ENCODE assay signal across 28 cellular contexts in the genomic region with DNA sequence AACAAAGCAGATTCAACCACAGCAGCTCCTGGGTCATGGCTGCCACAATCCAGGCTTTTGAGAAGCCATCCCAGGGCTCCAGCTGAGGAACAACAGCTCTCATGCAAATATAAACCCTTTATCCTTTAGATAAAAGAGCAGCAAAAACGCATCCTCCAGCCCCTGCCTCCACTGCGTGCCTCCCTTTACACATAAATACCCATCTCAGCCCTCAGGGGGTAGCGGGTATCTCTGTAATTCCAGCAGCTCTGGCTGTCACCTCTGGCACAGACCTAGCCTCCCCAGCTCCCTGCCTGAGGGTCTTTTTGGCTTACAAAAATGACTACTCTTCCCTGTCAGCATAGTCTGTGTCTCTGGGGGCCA. TPM values are rescaled to one million over a fixed set of nuclear protein-coding genes. Genes with fewer than 3 reads are reported as not detected.
DNase-seq lines count a peak whose midpoint lies in the region; ATAC-seq and TF ChIP-seq lines count a peak whose summit lies in the region.
"Had no signal": no experiment of that assay in that cellular context is flagged by ENCODE, and none has a peak within 500 bp of the region (broad histone marks: within the 10 kb centered on the region; RNA-seq: fewer than 3 reads in every experiment).

No MANE protein-coding gene starts in this region.

- H2BK120ac ChIP-seq in neuronal stem cell (ENCODE audit: low read depth, low read length) = no peak overlapping the region

- intact Hi-C loops in dorsolateral prefrontal cortex (cut with DNase I) = no loop called here

- H2BK5ac ChIP-seq in neuronal stem cell (ENCODE audit: low read length) = no peak overlapping the region

- H2BK12ac ChIP-seq in neuronal stem cell (ENCODE audit: low read length) = no peak overlapping the region

- peaks cover 3% of the 10 kb centered on the region; the same call in 1 of the 3 replicates for H3K9me3 Mint-ChIP-seq in GM23338
- H3K9me3 Mint-ChIP-seq in endodermal cell = no peaks in the 10 kb centered on the region
- H3K9me3 Mint-ChIP-seq in HFFc6 = no peaks in the 10 kb centered on the region
- H3K9me3 Mint-ChIP-seq: CD4-positive, alpha-beta memory T cell had no signal

- H3K4me1 ChIP-seq in GM23338 (ENCODE audit: insufficient read depth) (peaks cover 18% of the 10 kb centered on the region), NT2/D1 (ENCODE audit: insufficient read depth, insufficient read length) (peaks cover 10% of the 10 kb centered on the region), endodermal cell (ENCODE audit: control insufficient read depth, insufficient read depth, low read length) (peaks cover 7% of the 10 kb centered on the region), neuronal stem cell (ENCODE audit: control insufficient read depth in 2 of 2, insufficient read depth in 1 of 2, low read depth in 1 of 2, low read length in 2 of 2) (peaks cover 16 to 18% of the 10 kb centered on the region in 2 donors)
- H3K4me1 ChIP-seq: Caco-2, SJCRH30 had no signal

- no peak overlapping the region for H3K4ac ChIP-seq in neuronal stem cell (ENCODE audit: low read length)

- H3K27ac ChIP-seq in GM23338 (ENCODE audit: low read depth) (no peak overlapping the region), endodermal cell (ENCODE audit: low read depth, low read length) (peak overlapping the region; percentile 50), neuronal stem cell (replicated peaks; ENCODE audit: low read length) (no peak overlapping the region), dorsolateral prefrontal cortex (no peak overlapping the region)
- H3K27ac ChIP-seq: PC-9, SJCRH30 had no signal

- H3K27me3 ChIP-seq in GM23338 (ENCODE audit: insufficient read depth) (no peaks in the 10 kb centered on the region), NT2/D1 (ENCODE audit: insufficient read depth, insufficient read length) (no peaks in the 10 kb centered on the region), endodermal cell (ENCODE audit: control insufficient read depth, insufficient read depth, low read length, poor library complexity, severe bottlenecking) (no peaks in the 10 kb centered on the region), neuronal stem cell (ENCODE audit: control insufficient read depth in 3 of 3, insufficient read depth in 3 of 3, low read depth in 1 of 3, low read length in 3 of 3) (peaks cover 0 to 25% (median 0%) of the 10 kb centered on the region in 3 experiments), dorsolateral prefrontal cortex (peaks cover 0 to 7% (median 0%) of the 10 kb centered on the region in 45 donors)
- H3K27me3 ChIP-seq: SJCRH30 had no signal

- 27 to 32% methylated on average over 3 of the region's 3 CpGs for WGBS in endodermal cell (ENCODE audit: insufficient coverage in 1 of 2, insufficient read length in 1 of 2), 2 experiments
- WGBS in neuronal stem cell (ENCODE audit: extremely low coverage in 2 of 2, insufficient read length in 2 of 2, insufficient replicate concordance in 1 of 2), 2 donors = no CpG with 5 or more reads among the region's 3 CpGs

- H3K36me3 Mint-ChIP-seq in GM23338 (ENCODE audit: low read depth) (no peaks in the 10 kb centered on the region; the same call in 2 of the 3 replicates), endodermal cell (ENCODE audit: low read depth) (no peaks in the 10 kb centered on the region), HFFc6 (ENCODE audit: low read depth) (no peaks in the 10 kb centered on the region)
- H3K36me3 Mint-ChIP-seq: CD4-positive, alpha-beta memory T cell had no signal

- peaks cover 27% of the 10 kb centered on the region for H3K4me1 Mint-ChIP-seq in GM23338
- peaks cover 18% of the 10 kb centered on the region for H3K4me1 Mint-ChIP-seq in endodermal cell
- H3K4me1 Mint-ChIP-seq in HFFc6 (ENCODE audit: low read depth) = no peaks in the 10 kb centered on the region
- H3K4me1 Mint-ChIP-seq: CD4-positive, alpha-beta memory T cell had no signal

- DNase-seq in GM23338 (ENCODE audit: low spot score) (peak; percentile 45), NT2/D1 (ENCODE audit: low read depth, low spot score) (peak; percentile 82), endodermal cell (peak; percentile 78), neuronal stem cell (ENCODE audit: low spot score) (no peak), DMS153 (lab: John Stamatoyannopoulos, UW) (no peak), dorsolateral prefrontal cortex (no peak), HFFc6 (no peak)
- DNase-seq in stimulated activated CD4-positive, alpha-beta T cell treated with anti-CD3 and anti-CD28 coated beads, Interleukin-4, amount 100 ng/mL, for 4 hours = no peak
- DNase-seq: C1 segment of cervical spinal cord; Caco-2; CD4-positive, alpha-beta memory T cell; HCEC 1CT; Kasumi-1; MV-4-11; NCI-H1105 treated with DMSO at 0.1 percent for 48 hours; NCI-H146; NCI-H1930; NCI-H2107; NCI-H774; NK-92 treated with Interleukin-12 subunit alpha and Interleukin-12 subunit beta, amount 100 ng/mL, for 24 hours; PC-9; SJCRH30 had no signal

- H3K4me3 ChIP-seq in GM23338 (no peak overlapping the region), NT2/D1 (ENCODE audit: insufficient read length, low read depth) (no peak overlapping the region), endodermal cell (ENCODE audit: low read length) (no peak overlapping the region), neuronal stem cell (ENCODE audit: low read length in 2 of 2) (no peak overlapping the region), dorsolateral prefrontal cortex (no peak overlapping the region)
- H3K4me3 ChIP-seq: K562, PC-9, SJCRH30 had no signal

- no peak for TF ChIP-seq CTCF in GM23338 (conservative IDR thresholded peaks at IDR 0.05; ENCODE audit: low read depth in 2 of 2)
- TF ChIP-seq CTCF in endodermal cell (conservative IDR thresholded peaks at IDR 0.05) = peak; percentile 15
- TF ChIP-seq CTCF in dorsolateral prefrontal cortex (IDR thresholded peaks at IDR 0.05 in 54 of 56, conservative IDR thresholded peaks at IDR 0.05 in 2 of 56; ENCODE audit: low read depth in 1 of 56, partially characterized antibody in 56 of 56) = no peak
- TF ChIP-seq CTCF in HFFc6 (IDR thresholded peaks at IDR 0.05) = no peak

- ATAC-seq in GM23338 = peak; percentile 63
- ATAC-seq: HepG2, K562, Right ventricle myocardium inferior had no signal

- no peak overlapping the region for H2AK5ac ChIP-seq in neuronal stem cell (ENCODE audit: low read depth, low read length)

- no peak overlapping the region for H4K91ac ChIP-seq in neuronal stem cell (ENCODE audit: low read depth, low read length, poor library complexity)

- H2BK15ac ChIP-seq in neuronal stem cell (ENCODE audit: low read length) = no peak overlapping the region

- H3K4me3 Mint-ChIP-seq in GM23338 (no peak overlapping the region), endodermal cell (no peak overlapping the region), HFFc6 (no peak overlapping the region)
- H3K4me3 Mint-ChIP-seq: CD4-positive, alpha-beta memory T cell had no signal

- peak overlapping the region; percentile 31 for H3K18ac ChIP-seq in neuronal stem cell (ENCODE audit: low read length)

- H3K4me2 ChIP-seq in GM23338 (peak overlapping the region; percentile 62), neuronal stem cell (ENCODE audit: insufficient read depth, low read length, poor library complexity, severe bottlenecking) (no peak overlapping the region)
- H3K4me2 ChIP-seq: PC-9 had no signal

- no peaks in the 10 kb centered on the region for H3K36me3 ChIP-seq in GM23338 (ENCODE audit: insufficient read depth)
- no peaks in the 10 kb centered on the region for H3K36me3 ChIP-seq in NT2/D1 (ENCODE audit: insufficient read depth, insufficient read length, low read length)
- no peaks in the 10 kb centered on the region for H3K36me3 ChIP-seq in endodermal cell (ENCODE audit: control insufficient read depth, insufficient read depth, low read length)
- H3K36me3 ChIP-seq in neuronal stem cell (replicated peaks in 1 of 2; ENCODE audit: control insufficient read depth in 2 of 2, insufficient read depth in 2 of 2, low read length in 2 of 2) = no peaks in the 10 kb centered on the region
- H3K36me3 ChIP-seq: SJCRH30 had no signal

- H3K9me3 ChIP-seq in NT2/D1 (ENCODE audit: insufficient read depth, low read length) (peaks cover 10% of the 10 kb centered on the region; the same call in 1 of the 2 replicates), endodermal cell (ENCODE audit: control insufficient read depth, low read length) (no peaks in the 10 kb centered on the region), neuronal stem cell (replicated peaks in 1 of 2; ENCODE audit: control insufficient read depth in 2 of 2, insufficient read depth in 1 of 2, low read depth in 1 of 2, low read length in 2 of 2) (peaks cover 0 to 4% of the 10 kb centered on the region in 2 donors)
- H3K9me3 ChIP-seq: Caco-2, SJCRH30 had no signal

- H3K14ac ChIP-seq in neuronal stem cell (ENCODE audit: low read length) = no peak overlapping the region

- peaks cover under 1% of the 10 kb centered on the region for H3K79me1 ChIP-seq in neuronal stem cell (ENCODE audit: low read depth, low read length)

- H3K27me3 Mint-ChIP-seq in GM23338 (ENCODE audit: insufficient read depth, low read depth, poor library complexity) = peaks cover 13% of the 10 kb centered on the region
- peaks cover 28% of the 10 kb centered on the region for H3K27me3 Mint-ChIP-seq in endodermal cell (ENCODE audit: insufficient read depth)
- peaks cover 51% of the 10 kb centered on the region for H3K27me3 Mint-ChIP-seq in HFFc6 (ENCODE audit: insufficient read depth)

- H3F3A ChIP-seq in GM23338 (replicated peaks; ENCODE audit: low read depth) = 0 out of 2 replicates have a peak, but pooled peaks cover 4% of the 10 kb centered on the region

- H4K20me1 ChIP-seq in GM23338 (replicated peaks; ENCODE audit: insufficient read depth) = no peaks in the 10 kb centered on the region

- H3K23ac ChIP-seq in neuronal stem cell (ENCODE audit: low read depth, low read length, poor library complexity) = no peak overlapping the region

- H3K27ac Mint-ChIP-seq in GM23338 = no peak overlapping the region
- no peak overlapping the region for H3K27ac Mint-ChIP-seq in endodermal cell
- no peak overlapping the region for H3K27ac Mint-ChIP-seq in HFFc6
- H3K27ac Mint-ChIP-seq: CD4-positive, alpha-beta memory T cell had no signal

- H2AFZ ChIP-seq in GM23338 (peak overlapping the region; percentile 84), neuronal stem cell (ENCODE audit: low read length) (no peak overlapping the region)
- H2AFZ ChIP-seq: PC-9 had no signal

- H3K9ac ChIP-seq in NT2/D1 (ENCODE audit: insufficient read length, low read depth) (no peak overlapping the region), endodermal cell (ENCODE audit: extremely low read depth, low read length, poor library complexity, severe bottlenecking) (no peak overlapping the region), neuronal stem cell (ENCODE audit: low read depth, low read length, poor library complexity) (no peak overlapping the region)

- H3K9me2 ChIP-seq in GM23338 (ENCODE audit: insufficient read depth) = no peaks in the 10 kb centered on the region

- H3K79me2 ChIP-seq in GM23338 (replicated peaks; ENCODE audit: insufficient read depth) = no peaks in the 10 kb centered on the region

- no peak overlapping the region for H4K8ac ChIP-seq in neuronal stem cell (ENCODE audit: low read depth, low read length)

RNA-seq across cellular contexts. Expression of a gene that starts 21.6 kb away (rescaled TPM):
- not detected in 2 replicates for total RNA-seq in GM23338 (2014; rRNA removed; shearing (Covaris generic))
- polyA plus RNA-seq in GM23338 (2016; fragmentation: Nextera tagmentation; extraction: Ambion mirVana) = 0.19 and 0.40 TPM in 2 replicates
- total RNA-seq in endodermal cell (under 1 TPM in 1 of 2 donors, not detected in 1; 0.46 TPM), dorsolateral prefrontal cortex (1 to 10 TPM in 117 of 120 experiments, under 1 TPM in 3; 0.53 to 6.6 (median 3.0) TPM)
- polyA plus RNA-seq in endodermal cell (2013, experiment 1 of 2) = 2.6 TPM
- 2.6 TPM for polyA plus RNA-seq in endodermal cell (2013, experiment 2 of 2)
- 9.9 TPM for polyA plus RNA-seq in neuronal stem cell (2013, experiment 1 of 2)
- 9.4 TPM for polyA plus RNA-seq in neuronal stem cell (2013, experiment 2 of 2)
- total RNA-seq in HFFc6 (2021; fragmentation: NEBNext Ultra II Directional; extraction: Animal tissue kit (Norgen Biotek cat#: 25700)) = not detected
- total RNA-seq: Caco-2; CD4-positive, alpha-beta memory T cell; HepG2; K562; M059J; PC-9; RPMI7951 had no signal
- polyA plus RNA-seq: AG04450; CD4-positive, alpha-beta memory T cell; HepG2; K562 had no signal

Comparison
In these comparisons a context has a peak if more than half of its experiments do, and no peak if none do; other contexts are left out.
1. DNase-seq: peak in GM23338 (single experiment), NT2/D1 (single experiment) and endodermal cell (single experiment); none in neuronal stem cell (single experiment), stimulated activated CD4-positive, alpha-beta T cell treated with anti-CD3 and anti-CD28 coated beads, Interleukin-4, amount 100 ng/mL, for 4 hours (0 of 2), DMS153 (single experiment), dorsolateral prefrontal cortex (0 of 10) and HFFc6 (single experiment).